ENCODE assay signal across 15 cellular contexts in genomic region chr21:36048357-36048756, GRCh38. TPM values are rescaled to one million over a fixed set of nuclear protein-coding genes. Genes with fewer than 3 reads are reported as not detected.
DNase-seq lines count a peak whose midpoint lies in the region; ATAC-seq and TF ChIP-seq lines count a peak whose summit lies in the region.
"Had no signal": no experiment of that assay in that cellular context is flagged by ENCODE, and none has a peak within 500 bp of the region (broad histone marks: within the 10 kb centered on the region; RNA-seq: fewer than 3 reads in every experiment).

No MANE protein-coding gene starts in this region.

- DNase-seq in activated CD8-positive, alpha-beta memory T cell treated with anti-CD3 and anti-CD28 coated beads, Interleukin-2, amount 50 U/mL, for 48 hours, result peak; percentile 52
- no peak for DNase-seq in activated CD8-positive, alpha-beta memory T cell treated with anti-CD3 and anti-CD28 coated beads, Interleukin-2, amount 50 U/mL, for 4 hours
- DNase-seq in stimulated activated naive CD8-positive, alpha-beta T cell treated with anti-CD3 and anti-CD28 coated beads, Interleukin-15, Interleukin-2, amounts not matched to agents 100 U/mL and 50 U/mL, for 24 hours, result no peak
- no peak for DNase-seq in stimulated activated naive CD8-positive, alpha-beta T cell treated with anti-CD3 and anti-CD28 coated beads, Interleukin-15, amount 100 ng/mL, for 72 hours
- peak; percentile 16 for DNase-seq in activated CD8-positive, alpha-beta T cell treated with anti-CD3 and anti-CD28 coated beads for 36 hours
- DNase-seq in stimulated activated effector memory CD8-positive, alpha-beta T cell treated with anti-CD3 and anti-CD28 coated beads, Interleukin-12 subunit alpha, Interleukin-12 subunit beta, amount 100 ng/mL, for 72 hours (ENCODE audit: low spot score in 2 of 2), result no peak
- DNase-seq in activated T-helper 2 cell treated with anti-CD3 and anti-CD28 coated beads, Interferon-gamma antibody, Interleukin-2, Interleukin-4, amounts not matched to agents 10 μg/mL and 5 μg/mL and 100 μg/mL, durations not matched to agents 14 hours and 24 hours and 36 hours (ENCODE audit: low spot score), result no peak
- no peak for DNase-seq in superior temporal gyrus (ENCODE audit: extremely low spot score)
- DNase-seq: BE2C; CD4-positive, alpha-beta memory T cell; DMS79; GM23248; H7 had no signal

- intact Hi-C loops in activated CD8-positive, alpha-beta T cell treated with anti-CD3 and anti-CD28 coated beads for 36 hours (cut with micrococcal nuclease), result no loop called here
- intact Hi-C loops in activated T-helper 2 cell treated with anti-CD3 and anti-CD28 coated beads, Interferon-gamma antibody, Interleukin-2, Interleukin-4, amounts not matched to agents 10 μg/mL and 5 μg/mL and 100 μg/mL, durations not matched to agents 14 hours and 24 hours and 36 hours (cut with micrococcal nuclease), result no loop called here

- no peak overlapping the region for H3K4me3 Mint-ChIP-seq in stimulated activated naive CD8-positive, alpha-beta T cell treated with anti-CD3 and anti-CD28 coated beads, Interleukin-15, amount 100 ng/mL, for 72 hours
- no peak overlapping the region for H3K4me3 Mint-ChIP-seq in activated CD8-positive, alpha-beta T cell treated with anti-CD3 and anti-CD28 coated beads for 36 hours
- H3K4me3 Mint-ChIP-seq in stimulated activated effector memory CD8-positive, alpha-beta T cell treated with anti-CD3 and anti-CD28 coated beads, Interleukin-12 subunit alpha, Interleukin-12 subunit beta, amount 100 ng/mL, for 72 hours, result no peak overlapping the region
- no peak overlapping the region for H3K4me3 Mint-ChIP-seq in activated T-helper 2 cell treated with anti-CD3 and anti-CD28 coated beads, Interferon-gamma antibody, Interleukin-2, Interleukin-4, amounts not matched to agents 10 μg/mL and 5 μg/mL and 100 μg/mL, durations not matched to agents 14 hours and 24 hours and 36 hours (ENCODE audit: low read depth)
- H3K4me3 Mint-ChIP-seq: CD4-positive, alpha-beta memory T cell had no signal

- H3K9me3 Mint-ChIP-seq in stimulated activated naive CD8-positive, alpha-beta T cell treated with anti-CD3 and anti-CD28 coated beads, Interleukin-15, amount 100 ng/mL, for 72 hours, result no peaks in the 10 kb centered on the region
- no peaks in the 10 kb centered on the region for H3K9me3 Mint-ChIP-seq in activated CD8-positive, alpha-beta T cell treated with anti-CD3 and anti-CD28 coated beads for 36 hours
- no peaks in the 10 kb centered on the region for H3K9me3 Mint-ChIP-seq in stimulated activated effector memory CD8-positive, alpha-beta T cell treated with anti-CD3 and anti-CD28 coated beads, Interleukin-12 subunit alpha, Interleukin-12 subunit beta, amount 100 ng/mL, for 72 hours
- no peaks in the 10 kb centered on the region for H3K9me3 Mint-ChIP-seq in activated T-helper 2 cell treated with anti-CD3 and anti-CD28 coated beads, Interferon-gamma antibody, Interleukin-2, Interleukin-4, amounts not matched to agents 10 μg/mL and 5 μg/mL and 100 μg/mL, durations not matched to agents 14 hours and 24 hours and 36 hours
- H3K9me3 Mint-ChIP-seq: CD4-positive, alpha-beta memory T cell had no signal

- ATAC-seq in stimulated activated naive CD8-positive, alpha-beta T cell treated with anti-CD3 and anti-CD28 coated beads, Interleukin-15, Interleukin-2, amounts not matched to agents 100 U/mL and 50 U/mL, for 24 hours, result peak; percentile 86
- no peak for ATAC-seq in stimulated activated naive CD8-positive, alpha-beta T cell treated with anti-CD3 and anti-CD28 coated beads, Interleukin-15, amount 100 ng/mL, for 72 hours
- peak; percentile 47 for ATAC-seq in activated CD8-positive, alpha-beta T cell treated with anti-CD3 and anti-CD28 coated beads for 36 hours
- peak; percentile 51 for ATAC-seq in stimulated activated effector memory CD8-positive, alpha-beta T cell treated with anti-CD3 and anti-CD28 coated beads, Interleukin-12 subunit alpha, Interleukin-12 subunit beta, amount 100 ng/mL, for 72 hours
- ATAC-seq: A549, GM12878 had no signal

- H3K36me3 Mint-ChIP-seq in activated CD8-positive, alpha-beta T cell treated with anti-CD3 and anti-CD28 coated beads for 36 hours (ENCODE audit: low read depth), result peaks cover 49% of the 10 kb centered on the region
- H3K36me3 Mint-ChIP-seq in stimulated activated effector memory CD8-positive, alpha-beta T cell treated with anti-CD3 and anti-CD28 coated beads, Interleukin-12 subunit alpha, Interleukin-12 subunit beta, amount 100 ng/mL, for 72 hours, result peaks cover 91% of the 10 kb centered on the region
- peaks cover 79% of the 10 kb centered on the region for H3K36me3 Mint-ChIP-seq in activated T-helper 2 cell treated with anti-CD3 and anti-CD28 coated beads, Interferon-gamma antibody, Interleukin-2, Interleukin-4, amounts not matched to agents 10 μg/mL and 5 μg/mL and 100 μg/mL, durations not matched to agents 14 hours and 24 hours and 36 hours (ENCODE audit: low read depth)

- H3K27me3 Mint-ChIP-seq in stimulated activated naive CD8-positive, alpha-beta T cell treated with anti-CD3 and anti-CD28 coated beads, Interleukin-15, amount 100 ng/mL, for 72 hours, result no peaks in the 10 kb centered on the region
- H3K27me3 Mint-ChIP-seq in activated CD8-positive, alpha-beta T cell treated with anti-CD3 and anti-CD28 coated beads for 36 hours, result no peaks in the 10 kb centered on the region
- no peaks in the 10 kb centered on the region for H3K27me3 Mint-ChIP-seq in activated T-helper 2 cell treated with anti-CD3 and anti-CD28 coated beads, Interferon-gamma antibody, Interleukin-2, Interleukin-4, amounts not matched to agents 10 μg/mL and 5 μg/mL and 100 μg/mL, durations not matched to agents 14 hours and 24 hours and 36 hours (ENCODE audit: low read depth)
- H3K27me3 Mint-ChIP-seq: CD4-positive, alpha-beta memory T cell had no signal

- peaks cover 6% of the 10 kb centered on the region for H3K4me1 Mint-ChIP-seq in stimulated activated naive CD8-positive, alpha-beta T cell treated with anti-CD3 and anti-CD28 coated beads, Interleukin-15, amount 100 ng/mL, for 72 hours
- H3K4me1 Mint-ChIP-seq in activated CD8-positive, alpha-beta T cell treated with anti-CD3 and anti-CD28 coated beads for 36 hours (ENCODE audit: low read depth), result peaks cover 11% of the 10 kb centered on the region
- peaks cover 11% of the 10 kb centered on the region for H3K4me1 Mint-ChIP-seq in stimulated activated effector memory CD8-positive, alpha-beta T cell treated with anti-CD3 and anti-CD28 coated beads, Interleukin-12 subunit alpha, Interleukin-12 subunit beta, amount 100 ng/mL, for 72 hours
- peaks cover 3% of the 10 kb centered on the region for H3K4me1 Mint-ChIP-seq in activated T-helper 2 cell treated with anti-CD3 and anti-CD28 coated beads, Interferon-gamma antibody, Interleukin-2, Interleukin-4, amounts not matched to agents 10 μg/mL and 5 μg/mL and 100 μg/mL, durations not matched to agents 14 hours and 24 hours and 36 hours (ENCODE audit: low read depth)

- no peak overlapping the region for H3K27ac Mint-ChIP-seq in stimulated activated naive CD8-positive, alpha-beta T cell treated with anti-CD3 and anti-CD28 coated beads, Interleukin-15, amount 100 ng/mL, for 72 hours
- no peak overlapping the region for H3K27ac Mint-ChIP-seq in activated CD8-positive, alpha-beta T cell treated with anti-CD3 and anti-CD28 coated beads for 36 hours
- H3K27ac Mint-ChIP-seq in stimulated activated effector memory CD8-positive, alpha-beta T cell treated with anti-CD3 and anti-CD28 coated beads, Interleukin-12 subunit alpha, Interleukin-12 subunit beta, amount 100 ng/mL, for 72 hours, result peak overlapping the region; percentile 29
- H3K27ac Mint-ChIP-seq in activated T-helper 2 cell treated with anti-CD3 and anti-CD28 coated beads, Interferon-gamma antibody, Interleukin-2, Interleukin-4, amounts not matched to agents 10 μg/mL and 5 μg/mL and 100 μg/mL, durations not matched to agents 14 hours and 24 hours and 36 hours, result no peak overlapping the region

- CTCF ChIA-PET in activated CD8-positive, alpha-beta T cell treated with anti-CD3 and anti-CD28 coated beads for 36 hours (lab: Charles Lee), result interaction anchor here (2.2 kb wide), 1 partner anchor 64 kb away, joined by 9 read pairs; no protein-coding TSS in a partner anchor

- POLR2A ChIA-PET in activated CD8-positive, alpha-beta T cell treated with anti-CD3 and anti-CD28 coated beads for 36 hours (lab: Charles Lee), result interaction anchor here (1.0 kb wide), 1 partner anchor 30 kb away, joined by 3 read pairs; no protein-coding TSS in a partner anchor

- no peak for TF ChIP-seq CTCF in activated CD8-positive, alpha-beta T cell treated with anti-CD3 and anti-CD28 coated beads for 36 hours (IDR thresholded peaks at IDR 0.05)

RNA-seq across cellular contexts. Expression of gene SETD4, which starts 12.0 kb away (rescaled TPM):
- total RNA-seq in activated CD8-positive, alpha-beta T cell treated with anti-CD3 and anti-CD28 coated beads for 36 hours, result 10 to 100 TPM; 18.5 to 19.1 TPM
- total RNA-seq in activated T-helper 2 cell treated with anti-CD3 and anti-CD28 coated beads, Interferon-gamma antibody, Interleukin-2, Interleukin-4, amounts not matched to agents 10 μg/mL and 5 μg/mL and 100 μg/mL, durations not matched to agents 14 hours and 24 hours and 36 hours, result 21.4 and 23.8 TPM in 2 replicates

RNA-seq across cellular contexts. Expression of gene CBR1, which starts 21.5 kb away (rescaled TPM):
- total RNA-seq in activated CD8-positive, alpha-beta T cell treated with anti-CD3 and anti-CD28 coated beads for 36 hours, result 10 to 100 TPM; 37.1 to 43.2 TPM
- total RNA-seq in activated T-helper 2 cell treated with anti-CD3 and anti-CD28 coated beads, Interferon-gamma antibody, Interleukin-2, Interleukin-4, amounts not matched to agents 10 μg/mL and 5 μg/mL and 100 μg/mL, durations not matched to agents 14 hours and 24 hours and 36 hours, result 62.2 and 62.7 TPM in 2 replicates

Comparison
In these comparisons a context has a peak if more than half of its experiments do, and no peak if none do; other contexts are left out.
1. DNase-seq: peak in activated CD8-positive, alpha-beta memory T cell treated with anti-CD3 and anti-CD28 coated beads, Interleukin-2, amount 50 U/mL, for 48 hours (single experiment) and activated CD8-positive, alpha-beta T cell treated with anti-CD3 and anti-CD28 coated beads for 36 hours (single experiment); none in activated CD8-positive, alpha-beta memory T cell treated with anti-CD3 and anti-CD28 coated beads, Interleukin-2, amount 50 U/mL, for 4 hours (single experiment), stimulated activated naive CD8-positive, alpha-beta T cell treated with anti-CD3 and anti-CD28 coated beads, Interleukin-15, Interleukin-2, amounts not matched to agents 100 U/mL and 50 U/mL, for 24 hours (single experiment), stimulated activated naive CD8-positive, alpha-beta T cell treated with anti-CD3 and anti-CD28 coated beads, Interleukin-15, amount 100 ng/mL, for 72 hours (0 of 2), stimulated activated effector memory CD8-positive, alpha-beta T cell treated with anti-CD3 and anti-CD28 coated beads, Interleukin-12 subunit alpha, Interleukin-12 subunit beta, amount 100 ng/mL, for 72 hours (0 of 2), activated T-helper 2 cell treated with anti-CD3 and anti-CD28 coated beads, Interferon-gamma antibody, Interleukin-2, Interleukin-4, amounts not matched to agents 10 μg/mL and 5 μg/mL and 100 μg/mL, durations not matched to agents 14 hours and 24 hours and 36 hours (single experiment) and superior temporal gyrus (single experiment).